ENCODE assay signal across 10 cellular contexts in genomic region chr2:65383571-65384488, GRCh38. TPM values are rescaled to one million over a fixed set of nuclear protein-coding genes. Genes with fewer than 3 reads are reported as not detected.
A peak's percentile ranks its signal among the peaks of the same experiment; 100 is the strongest.
DNase-seq lines count a peak whose midpoint lies in the region; TF ChIP-seq lines count a peak whose summit lies in the region.
"Had no signal": no experiment of that assay in that cellular context is flagged by ENCODE, and none has a peak within 500 bp of the region (broad histone marks: within the 10 kb centered on the region; RNA-seq: fewer than 3 reads in every experiment).

No MANE protein-coding gene starts in this region.

- no peaks in the 10 kb centered on the region for H3K9me3 ChIP-seq in left ventricle myocardium inferior (replicated peaks)

- no peak for TF ChIP-seq CTCF in left ventricle myocardium inferior (IDR thresholded peaks at IDR 0.05; ENCODE audit: borderline replicate concordance)

- DNase-seq in G401 (ENCODE audit: low spot score) (peak; percentile 48), left ventricle myocardium inferior (no peak), islet precursor cell (no peak), occipital lobe (lab: John Stamatoyannopoulos, UW) (no peak)
- DNase-seq in activated T-helper 2 cell treated with anti-CD3 and anti-CD28 coated beads, Interferon-gamma antibody, Interleukin-2, Interleukin-4, amounts not matched to agents 10 μg/mL and 5 μg/mL and 100 μg/mL, durations not matched to agents 14 hours and 24 hours and 36 hours (ENCODE audit: low spot score): no peak
- no peak for DNase-seq in stimulated activated CD4-positive, alpha-beta T cell treated with anti-CD3 and anti-CD28 coated beads, Interleukin-2, amount 100 ng/mL, for 48 hours
- no peak for DNase-seq in stimulated activated CD4-positive, alpha-beta T cell treated with anti-CD3 and anti-CD28 coated beads, Interleukin-1b, Interleukin-23, amount 100 ng/mL, for 48 hours
- DNase-seq: NCI-H2227 treated with DMSO at 0.1 percent for 48 hours had no signal

- peaks cover 19% of the 10 kb centered on the region for H3K27me3 Mint-ChIP-seq in activated T-helper 2 cell treated with anti-CD3 and anti-CD28 coated beads, Interferon-gamma antibody, Interleukin-2, Interleukin-4, amounts not matched to agents 10 μg/mL and 5 μg/mL and 100 μg/mL, durations not matched to agents 14 hours and 24 hours and 36 hours (ENCODE audit: low read depth)

- H3K27ac ChIP-seq in left ventricle myocardium inferior (replicated peaks): peak overlapping the region; percentile 85
- peak overlapping the region in 18 of 21 experiments; percentile 2 to 78 (median 67) for H3K27ac ChIP-seq in skin epidermis

- peak overlapping the region; percentile 4 for H3K27ac Mint-ChIP-seq in activated T-helper 2 cell treated with anti-CD3 and anti-CD28 coated beads, Interferon-gamma antibody, Interleukin-2, Interleukin-4, amounts not matched to agents 10 μg/mL and 5 μg/mL and 100 μg/mL, durations not matched to agents 14 hours and 24 hours and 36 hours

- intact Hi-C loops in activated T-helper 2 cell treated with anti-CD3 and anti-CD28 coated beads, Interferon-gamma antibody, Interleukin-2, Interleukin-4, amounts not matched to agents 10 μg/mL and 5 μg/mL and 100 μg/mL, durations not matched to agents 14 hours and 24 hours and 36 hours (cut with micrococcal nuclease): loop anchor here (1.0 to 5.0 kb wide), 6 partner anchors 18 to 168 kb away; no protein-coding TSS in a partner anchor
- intact Hi-C loops in left ventricle myocardium inferior (cut with micrococcal nuclease): loop anchor here (5.0 kb wide), 1 partner anchor 38 kb away; no protein-coding TSS in a partner anchor

- H3K36me3 ChIP-seq in left ventricle myocardium inferior: no peaks in the 10 kb centered on the region

- peaks cover 40% of the 10 kb centered on the region for H3K4me1 Mint-ChIP-seq in activated T-helper 2 cell treated with anti-CD3 and anti-CD28 coated beads, Interferon-gamma antibody, Interleukin-2, Interleukin-4, amounts not matched to agents 10 μg/mL and 5 μg/mL and 100 μg/mL, durations not matched to agents 14 hours and 24 hours and 36 hours (ENCODE audit: low read depth)

- peaks cover 92% of the 10 kb centered on the region for H3K4me1 ChIP-seq in left ventricle myocardium inferior

- H3K36me3 Mint-ChIP-seq in activated T-helper 2 cell treated with anti-CD3 and anti-CD28 coated beads, Interferon-gamma antibody, Interleukin-2, Interleukin-4, amounts not matched to agents 10 μg/mL and 5 μg/mL and 100 μg/mL, durations not matched to agents 14 hours and 24 hours and 36 hours (ENCODE audit: low read depth): no peaks in the 10 kb centered on the region

- peak overlapping the region; percentile 49 for H3K4me3 ChIP-seq in left ventricle myocardium inferior
- H3K4me3 ChIP-seq in skin epidermis: no peak overlapping the region

- H3K9me3 Mint-ChIP-seq in activated T-helper 2 cell treated with anti-CD3 and anti-CD28 coated beads, Interferon-gamma antibody, Interleukin-2, Interleukin-4, amounts not matched to agents 10 μg/mL and 5 μg/mL and 100 μg/mL, durations not matched to agents 14 hours and 24 hours and 36 hours: no peaks in the 10 kb centered on the region
- H3K9me3 Mint-ChIP-seq: neural crest cell had no signal

- in situ Hi-C loops in G401 (cut with HindIII; ENCODE audit: low sequenced_read_pairs): no loop called here

- H3K27me3 ChIP-seq in left ventricle myocardium inferior (ENCODE audit: low read depth): no peaks in the 10 kb centered on the region

- H3K4me3 Mint-ChIP-seq in activated T-helper 2 cell treated with anti-CD3 and anti-CD28 coated beads, Interferon-gamma antibody, Interleukin-2, Interleukin-4, amounts not matched to agents 10 μg/mL and 5 μg/mL and 100 μg/mL, durations not matched to agents 14 hours and 24 hours and 36 hours (ENCODE audit: low read depth): no peak overlapping the region
- H3K4me3 Mint-ChIP-seq: neural crest cell had no signal

RNA-seq across cellular contexts. Expression of gene SPRED2, which starts 48.6 kb away (rescaled TPM):
- 4.1 and 7.5 TPM in 2 replicates for total RNA-seq in G401 (2014; rRNA removed; shearing (Covaris generic))
- 7.9 and 8.4 TPM in 2 replicates for total RNA-seq in activated T-helper 2 cell treated with anti-CD3 and anti-CD28 coated beads, Interferon-gamma antibody, Interleukin-2, Interleukin-4, amounts not matched to agents 10 μg/mL and 5 μg/mL and 100 μg/mL, durations not matched to agents 14 hours and 24 hours and 36 hours
- total RNA-seq in left ventricle myocardium inferior (18.9 TPM), occipital lobe (8.6 TPM)
